ENCODE assay signal across 10 cellular contexts in genomic region chr10:60140681-60141632, GRCh38.
A peak's percentile ranks its signal among the peaks of the same experiment; 100 is the strongest.
DNase-seq lines count a peak whose midpoint lies in the region; ATAC-seq and TF ChIP-seq lines count a peak whose summit lies in the region.
"Had no signal": no experiment of that assay in that cellular context is flagged by ENCODE, and none has a peak within 500 bp of the region (broad histone marks: within the 10 kb centered on the region; RNA-seq: fewer than 3 reads in every experiment).

No MANE protein-coding gene starts in this region.

- H3K4me1 ChIP-seq in upper lobe of right lung (no peaks in the 10 kb centered on the region), ascending aorta (no peaks in the 10 kb centered on the region)

- H3K27me3 ChIP-seq in kidney epithelial cell (ENCODE audit: control insufficient read depth, insufficient read depth, low read length) (no peaks in the 10 kb centered on the region), upper lobe of right lung (no peaks in the 10 kb centered on the region), ascending aorta (no peaks in the 10 kb centered on the region)

- no peaks in the 10 kb centered on the region for H3K9me3 ChIP-seq in upper lobe of right lung
- no peaks in the 10 kb centered on the region for H3K9me3 ChIP-seq in ascending aorta

- DNase-seq in NCI-H128 (lab: John Stamatoyannopoulos, UW; ENCODE audit: unreplicated experiment) (peak; percentile 10), astrocyte of the hippocampus (ENCODE audit: low read depth, low spot score) (peak; percentile 67), kidney epithelial cell (ENCODE audit: low read depth) (no peak), upper lobe of right lung (no peak), ascending aorta (ENCODE audit: low spot score in 2 of 2) (no peak)
- no peak for DNase-seq in activated CD4-positive, alpha-beta T cell treated with anti-CD3 and anti-CD28 coated beads, Interleukin-2, amount 50 U/mL, for 4 hours
- DNase-seq: activated naive CD8-positive, alpha-beta T cell treated with anti-CD3 and anti-CD28 coated beads, Interleukin-2, amount 10 ng/mL, durations not matched to agents 7 days and 5 days; naive thymus-derived CD8-positive, alpha-beta T cell; NCI-H774 had no signal

- ATAC-seq in upper lobe of right lung, result peak; percentile 24
- ATAC-seq in HG02763 (IDR thresholded peaks at IDR 0.05; ENCODE audit: unreplicated experiment), result no peak
- ATAC-seq: naive thymus-derived CD8-positive, alpha-beta T cell had no signal

- intact Hi-C loops in upper lobe of right lung (cut with DNase I), result no loop called here
- intact Hi-C loops in ascending aorta (cut with DNase I), result no loop called here

- H3K4me3 ChIP-seq in kidney epithelial cell (ENCODE audit: low read depth, low read length), result peak overlapping the region; percentile 17
- no peak overlapping the region for H3K4me3 ChIP-seq in upper lobe of right lung
- H3K4me3 ChIP-seq in ascending aorta, result no peak overlapping the region

- H3K36me3 ChIP-seq in kidney epithelial cell (ENCODE audit: control insufficient read depth, insufficient read depth, low read length), result no peaks in the 10 kb centered on the region
- H3K36me3 ChIP-seq in upper lobe of right lung, result no peaks in the 10 kb centered on the region
- no peaks in the 10 kb centered on the region for H3K36me3 ChIP-seq in ascending aorta

- TF ChIP-seq CTCF in kidney epithelial cell (IDR thresholded peaks at IDR 0.05; ENCODE audit: insufficient read depth, low read length, poor library complexity, severe bottlenecking) (no peak), upper lobe of right lung (IDR thresholded peaks at IDR 0.05) (no peak), ascending aorta (IDR thresholded peaks at IDR 0.05) (no peak)

- H3K27ac ChIP-seq in upper lobe of right lung (no peak overlapping the region), ascending aorta (peak overlapping the region in 1 of 2 donors; percentile 21)

Comparison
In these comparisons a context has a peak if more than half of its experiments do, and no peak if none do; other contexts are left out.
1. DNase-seq: peak in NCI-H128 (single experiment) and astrocyte of the hippocampus (single experiment); none in kidney epithelial cell (single experiment), upper lobe of right lung (single experiment), activated CD4-positive, alpha-beta T cell treated with anti-CD3 and anti-CD28 coated beads, Interleukin-2, amount 50 U/mL, for 4 hours (0 of 2) and ascending aorta (0 of 2).